Comparison of ENCODE assay signal across 28 cellular contexts in the genomic region with DNA sequence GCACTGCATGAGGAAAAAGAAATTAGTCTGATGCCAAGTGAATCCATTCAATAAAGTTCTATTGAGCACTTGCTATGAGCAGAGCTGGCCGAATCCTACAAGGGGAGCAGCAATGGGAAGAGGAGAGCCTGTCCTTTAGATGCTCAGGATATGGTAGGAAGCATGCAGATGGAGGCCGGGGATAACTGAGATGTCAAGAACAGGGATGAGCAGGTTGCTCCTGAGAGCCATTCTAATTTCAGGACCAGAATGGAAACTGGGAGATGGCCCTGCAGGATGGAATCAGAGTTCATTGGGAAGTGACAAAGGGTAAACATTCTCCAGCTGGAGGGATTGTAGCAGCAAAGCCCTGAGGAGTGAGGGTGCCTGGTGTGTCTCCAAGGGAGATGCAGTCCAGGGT.
"Had no signal": no experiment of that assay in that cellular context is flagged by ENCODE, and none has a peak within 500 bp of the region (broad histone marks: within the 10 kb centered on the region; RNA-seq: fewer than 3 reads in every experiment).

No MANE protein-coding gene starts in this region.

- H3K27me3 ChIP-seq: stomach, suprapubic skin, testis, thyroid gland, tibial artery, tibial nerve, transverse colon, upper lobe of left lung, uterus, vagina had no signal

- H3K9me3 ChIP-seq: stomach, testis, thoracic aorta, thyroid gland, tibial artery, tibial nerve, transverse colon, upper lobe of left lung, upper lobe of right lung, uterus, vagina had no signal

- ATAC-seq: stimulated activated effector memory CD8-positive, alpha-beta T cell treated with anti-CD3 and anti-CD28 coated beads, Interleukin-12 subunit alpha, Interleukin-12 subunit beta, amount 100 ng/mL, for 72 hours; stimulated activated memory B cell treated with anti-CD40 and anti-IgM and Interleukin-4, amounts not matched to agents 10 μg/mL and 1 μg/mL and 100 μg/mL, for 72 hours; stimulated activated naive B cell treated with anti-CD40 and anti-IgM and Interleukin-4, amounts not matched to agents 10 μg/mL and 1 μg/mL and 100 μg/mL, for 72 hours; stimulated activated naive CD8-positive, alpha-beta T cell treated with anti-CD3 and anti-CD28 coated beads, Interleukin-15, amount 100 ng/mL, for 72 hours; stimulated activated naive CD8-positive, alpha-beta T cell treated with anti-CD3 and anti-CD28 coated beads, Interleukin-15, Interleukin-2, amounts not matched to agents 100 U/mL and 50 U/mL, for 24 hours had no signal

- H3K4me1 ChIP-seq: stomach, suprapubic skin, testis, thyroid gland, tibial artery, tibial nerve, transverse colon, upper lobe of left lung, upper lobe of right lung, vagina had no signal

- H3K9me3 Mint-ChIP-seq: stimulated activated naive CD8-positive, alpha-beta T cell treated with anti-CD3 and anti-CD28 coated beads, Interleukin-15, amount 100 ng/mL, for 72 hours; type B pancreatic cell had no signal

- H3K27ac Mint-ChIP-seq: stimulated activated effector memory CD8-positive, alpha-beta T cell treated with anti-CD3 and anti-CD28 coated beads, Interleukin-12 subunit alpha, Interleukin-12 subunit beta, amount 100 ng/mL, for 72 hours; stimulated activated memory B cell treated with anti-CD40 and anti-IgM and Interleukin-4, amounts not matched to agents 10 μg/mL and 1 μg/mL and 100 μg/mL, for 72 hours; stimulated activated naive B cell treated with anti-CD40 and anti-IgM and Interleukin-4, amounts not matched to agents 10 μg/mL and 1 μg/mL and 100 μg/mL, for 72 hours; stimulated activated naive CD8-positive, alpha-beta T cell treated with anti-CD3 and anti-CD28 coated beads, Interleukin-15, amount 100 ng/mL, for 72 hours; stimulated activated naive CD8-positive, alpha-beta T cell treated with anti-CD3 and anti-CD28 coated beads, Interleukin-15, Interleukin-2, amounts not matched to agents 100 ng/mL and 50 ng/mL, for 24 hours; type B pancreatic cell had no signal

- DNase-seq: stimulated activated CD4-positive, alpha-beta T cell treated with anti-CD3 and anti-CD28 coated beads, Interleukin-2, amount 100 ng/mL, for 48 hours; stimulated activated CD4-positive, alpha-beta T cell treated with anti-CD3 and anti-CD28 coated beads, Interleukin-4, amount 100 ng/mL, for 1 hour; stimulated activated CD4-positive, alpha-beta T cell treated with anti-CD3 and anti-CD28 coated beads, Interleukin-4, amount 100 ng/mL, for 24 hours; stimulated activated CD4-positive, alpha-beta T cell treated with anti-CD3 and anti-CD28 coated beads, Interleukin-4, amount 100 ng/mL, for 4 hours; stimulated activated CD8-positive, alpha-beta memory T cell treated with anti-CD3 and anti-CD28 coated beads, Interleukin-4, amount 100 ng/mL, for 48 hours; stimulated activated naive B cell treated with anti-CD40 and anti-IgM and Interleukin-4, amounts not matched to agents 10 μg/mL and 1 μg/mL and 100 μg/mL, for 72 hours; stimulated activated naive CD4-positive, alpha-beta T cell; stimulated activated naive CD4-positive, alpha-beta T cell treated with Interleukin-2 at 50 U/mL for 16 hours; stimulated activated naive CD8-positive, alpha-beta T cell treated with anti-CD3 and anti-CD28 coated beads, Interleukin-15, amount 100 ng/mL, for 72 hours; stimulated activated naive CD8-positive, alpha-beta T cell treated with anti-CD3 and anti-CD28 coated beads, Interleukin-15, Interleukin-2, amounts not matched to agents 100 U/mL and 50 U/mL, for 24 hours; stomach; substantia nigra; testis; thyroid gland; tibial artery; transverse colon; trophoblast cell; upper lobe of left lung; upper lobe of right lung; uterus had no signal

- H3K36me3 ChIP-seq: stomach, suprapubic skin, thoracic aorta, thyroid gland, tibial artery, tibial nerve, transverse colon, upper lobe of left lung, upper lobe of right lung, uterus, vagina had no signal

- H3K4me1 Mint-ChIP-seq: stimulated activated effector memory CD8-positive, alpha-beta T cell treated with anti-CD3 and anti-CD28 coated beads, Interleukin-12 subunit alpha, Interleukin-12 subunit beta, amount 100 ng/mL, for 72 hours; stimulated activated memory B cell treated with anti-CD40 and anti-IgM and Interleukin-4, amounts not matched to agents 10 μg/mL and 1 μg/mL and 100 μg/mL, for 72 hours; stimulated activated naive B cell treated with anti-CD40 and anti-IgM and Interleukin-4, amounts not matched to agents 10 μg/mL and 1 μg/mL and 100 μg/mL, for 72 hours; stimulated activated naive CD8-positive, alpha-beta T cell treated with anti-CD3 and anti-CD28 coated beads, Interleukin-15, amount 100 ng/mL, for 72 hours had no signal

- H3K36me3 Mint-ChIP-seq: stimulated activated effector memory CD8-positive, alpha-beta T cell treated with anti-CD3 and anti-CD28 coated beads, Interleukin-12 subunit alpha, Interleukin-12 subunit beta, amount 100 ng/mL, for 72 hours; stimulated activated memory B cell treated with anti-CD40 and anti-IgM and Interleukin-4, amounts not matched to agents 10 μg/mL and 1 μg/mL and 100 μg/mL, for 72 hours; stimulated activated naive B cell treated with anti-CD40 and anti-IgM and Interleukin-4, amounts not matched to agents 10 μg/mL and 1 μg/mL and 100 μg/mL, for 72 hours; type B pancreatic cell had no signal

- H3K27ac ChIP-seq: stomach, suprapubic skin, testis, thoracic aorta, thyroid gland, tibial artery, tibial nerve, transverse colon, upper lobe of left lung, upper lobe of right lung, vagina had no signal

- H3K4me3 Mint-ChIP-seq: stimulated activated effector memory CD8-positive, alpha-beta T cell treated with anti-CD3 and anti-CD28 coated beads, Interleukin-12 subunit alpha, Interleukin-12 subunit beta, amount 100 ng/mL, for 72 hours; stimulated activated memory B cell treated with anti-CD40 and anti-IgM and Interleukin-4, amounts not matched to agents 10 μg/mL and 1 μg/mL and 100 μg/mL, for 72 hours; stimulated activated naive B cell treated with anti-CD40 and anti-IgM and Interleukin-4, amounts not matched to agents 10 μg/mL and 1 μg/mL and 100 μg/mL, for 72 hours; stimulated activated naive CD8-positive, alpha-beta T cell treated with anti-CD3 and anti-CD28 coated beads, Interleukin-15, amount 100 ng/mL, for 72 hours; stimulated activated naive CD8-positive, alpha-beta T cell treated with anti-CD3 and anti-CD28 coated beads, Interleukin-15, Interleukin-2, amounts not matched to agents 100 ng/mL and 50 ng/mL, for 24 hours; type B pancreatic cell had no signal

- H3K27me3 Mint-ChIP-seq: stimulated activated memory B cell treated with anti-CD40 and anti-IgM and Interleukin-4, amounts not matched to agents 10 μg/mL and 1 μg/mL and 100 μg/mL, for 72 hours; stimulated activated naive CD8-positive, alpha-beta T cell treated with anti-CD3 and anti-CD28 coated beads, Interleukin-15, amount 100 ng/mL, for 72 hours had no signal

- H3K4me3 ChIP-seq: stomach, suprapubic skin, testis, thoracic aorta, thyroid gland, tibial artery, tibial nerve, transverse colon, upper lobe of left lung, upper lobe of right lung, uterus, vagina had no signal
